Comparison of ENCODE assay signal across 23 cellular contexts in genomic region chr16:51110618-51111234, GRCh38. TPM values are rescaled to one million over a fixed set of nuclear protein-coding genes. Genes with fewer than 3 reads are reported as not detected.
A peak's percentile ranks its signal among the peaks of the same experiment; 100 is the strongest.
DNase-seq lines count a peak whose midpoint lies in the region; ATAC-seq and TF ChIP-seq lines count a peak whose summit lies in the region.
"Had no signal": no experiment of that assay in that cellular context is flagged by ENCODE, and none has a peak within 500 bp of the region (broad histone marks: within the 10 kb centered on the region; RNA-seq: fewer than 3 reads in every experiment).

No MANE protein-coding gene starts in this region.

- H3K9me2 ChIP-seq in GM23338 (ENCODE audit: insufficient read depth) (no peaks in the 10 kb centered on the region), hepatocyte (replicated peaks; ENCODE audit: insufficient read depth) (no peaks in the 10 kb centered on the region)

- H3K27me3 Mint-ChIP-seq in GM23338 (ENCODE audit: insufficient read depth, low read depth, poor library complexity), result peaks cover 31% of the 10 kb centered on the region
- H3K27me3 Mint-ChIP-seq in nephron progenitor cell (ENCODE audit: low read depth, poor library complexity), result peaks cover 18% of the 10 kb centered on the region

- H3K36me3 ChIP-seq in GM23338 (ENCODE audit: insufficient read depth), result no peaks in the 10 kb centered on the region
- H3K36me3 ChIP-seq in hepatocyte (replicated peaks; ENCODE audit: insufficient read depth, low read depth), result no peaks in the 10 kb centered on the region
- no peaks in the 10 kb centered on the region for H3K36me3 ChIP-seq in liver (ENCODE audit: control insufficient read depth in 4 of 4, insufficient read depth in 3 of 4, low read depth in 1 of 4, low read length in 3 of 4)
- H3K36me3 ChIP-seq: BE2C; BLaER1 treated with 17β-estradiol and CSF1 and Interleukin-3, amounts not matched to agents 10 nM and 100 nM had no signal

- H3F3A ChIP-seq in GM23338 (replicated peaks; ENCODE audit: low read depth), result 0 out of 2 replicates have a peak, but pooled peaks cover 9% of the 10 kb centered on the region

- no peak overlapping the region for H3K4me3 Mint-ChIP-seq in GM23338
- no peak overlapping the region for H3K4me3 Mint-ChIP-seq in nephron progenitor cell
- H3K4me3 Mint-ChIP-seq: CD4-positive, alpha-beta T cell; CD8-positive, alpha-beta memory T cell had no signal

- DNase-seq in GM23338 (ENCODE audit: low spot score) (no peak), hepatocyte (ENCODE audit: low spot score) (peak; percentile 19), nephron progenitor cell (no peak), NCI-H187 treated with DMSO at 0.1 percent for 48 hours (lab: John Stamatoyannopoulos, UW) (no peak), NOMO-1 treated with dmso at 0.1 percent for 144 hours (lab: John Stamatoyannopoulos, UW; ENCODE audit: unreplicated experiment) (no peak)
- DNase-seq in activated naive CD4-positive, alpha-beta T cell treated with anti-CD3 and anti-CD28 coated beads, Interleukin-2, amount 50 U/mL, for 16 hours, result no peak
- DNase-seq: 8988T; ACHN; AML-193; BE2C; CD4-positive, alpha-beta T cell; CD8-positive, alpha-beta memory T cell; DMS 273 treated with DMSO at 0.1 percent for 48 hours; GF-D8; GOT3; H7; HCEC 1CT had no signal

- H3K27ac ChIP-seq in GM23338 (ENCODE audit: low read depth) (no peak overlapping the region), hepatocyte (peak overlapping the region; percentile 48), liver (ENCODE audit: low read depth in 1 of 2, low read length in 2 of 2) (peak overlapping the region; percentile 39 to 66)
- H3K27ac ChIP-seq: A549; BLaER1 treated with 17β-estradiol and CSF1 and Interleukin-3, amounts not matched to agents 10 nM and 100 nM had no signal

- H3K4me3 ChIP-seq in GM23338 (no peak overlapping the region), hepatocyte (no peak overlapping the region), liver (ENCODE audit: low read depth in 1 of 3, low read length in 3 of 3) (no peak overlapping the region)
- H3K4me3 ChIP-seq: A549; BLaER1 treated with 17β-estradiol and CSF1 and Interleukin-3, amounts not matched to agents 10 nM and 100 nM had no signal

- no peaks in the 10 kb centered on the region for H3K9me3 ChIP-seq in hepatocyte (ENCODE audit: low read depth)
- no peaks in the 10 kb centered on the region for H3K9me3 ChIP-seq in liver (ENCODE audit: control insufficient read depth in 4 of 4, low read length in 3 of 4)
- H3K9me3 ChIP-seq: A549, BE2C had no signal

- ATAC-seq in GM23338 (no peak), HG03095 (IDR thresholded peaks at IDR 0.05; ENCODE audit: unreplicated experiment) (no peak)
- ATAC-seq: A549 had no signal

- peak overlapping the region; percentile 94; the same call in 1 of the 2 replicates for H3K4me2 ChIP-seq in GM23338
- H3K4me2 ChIP-seq in hepatocyte, result no peak overlapping the region
- H3K4me2 ChIP-seq: A549; BLaER1 treated with 17β-estradiol and CSF1 and Interleukin-3, amounts not matched to agents 10 nM and 100 nM had no signal

- TF ChIP-seq RAD21 in liver (IDR thresholded peaks at IDR 0.05), result peak in 1 of 2 donors; percentile 32

- peaks cover 27% of the 10 kb centered on the region for H3K27me3 ChIP-seq in GM23338 (ENCODE audit: insufficient read depth)
- H3K27me3 ChIP-seq in hepatocyte, result peaks cover 37% of the 10 kb centered on the region
- no peaks in the 10 kb centered on the region for H3K27me3 ChIP-seq in liver (ENCODE audit: control insufficient read depth in 4 of 4, insufficient read depth in 4 of 4, low read length in 3 of 4)

- H4K20me1 ChIP-seq in GM23338 (replicated peaks; ENCODE audit: insufficient read depth) (no peaks in the 10 kb centered on the region), hepatocyte (ENCODE audit: insufficient read depth, poor library complexity, severe bottlenecking) (no peaks in the 10 kb centered on the region)

- H3K4me1 Mint-ChIP-seq in GM23338 (peaks cover 47% of the 10 kb centered on the region), nephron progenitor cell (peaks cover 62% of the 10 kb centered on the region)
- H3K4me1 Mint-ChIP-seq: CD14-positive monocyte; CD8-positive, alpha-beta memory T cell had no signal

- H3K9ac ChIP-seq in liver (ENCODE audit: low read depth in 1 of 2, low read length in 2 of 2), result no peak overlapping the region
- H3K9ac ChIP-seq: BLaER1 treated with 17β-estradiol and CSF1 and Interleukin-3, amounts not matched to agents 10 nM and 100 nM had no signal

- H2AFZ ChIP-seq in GM23338, result no peak overlapping the region; the same call in 1 of the 2 replicates
- no peak overlapping the region for H2AFZ ChIP-seq in hepatocyte

- H3K9me3 Mint-ChIP-seq in GM23338, result peaks cover 6% of the 10 kb centered on the region; the same call in 2 of the 3 replicates
- H3K9me3 Mint-ChIP-seq in nephron progenitor cell, result peaks cover 7% of the 10 kb centered on the region

- peaks cover 7% of the 10 kb centered on the region; the same call in 1 of the 3 replicates for H3K36me3 Mint-ChIP-seq in GM23338 (ENCODE audit: low read depth)
- no peaks in the 10 kb centered on the region for H3K36me3 Mint-ChIP-seq in nephron progenitor cell (ENCODE audit: low read depth)
- H3K36me3 Mint-ChIP-seq: CD14-positive monocyte; CD8-positive, alpha-beta memory T cell had no signal

- TF ChIP-seq CTCF in GM23338 (conservative IDR thresholded peaks at IDR 0.05; ENCODE audit: low read depth in 2 of 2) (no peak), hepatocyte (IDR thresholded peaks at IDR 0.05; ENCODE audit: poor library complexity) (no peak), liver (IDR thresholded peaks at IDR 0.05; ENCODE audit: low read depth, low read length, missing input control) (no peak), nephron progenitor cell (IDR thresholded peaks at IDR 0.05) (no peak)

- no peaks in the 10 kb centered on the region for H3K79me2 ChIP-seq in GM23338 (replicated peaks; ENCODE audit: insufficient read depth)
- no peaks in the 10 kb centered on the region for H3K79me2 ChIP-seq in hepatocyte

- H3K27ac Mint-ChIP-seq in GM23338, result no peak overlapping the region
- peak overlapping the region; percentile 25 for H3K27ac Mint-ChIP-seq in nephron progenitor cell
- H3K27ac Mint-ChIP-seq: CD14-positive monocyte; CD4-positive, alpha-beta T cell; CD8-positive, alpha-beta memory T cell had no signal

- H3K4me1 ChIP-seq in GM23338 (ENCODE audit: insufficient read depth) (peaks cover 35% of the 10 kb centered on the region), hepatocyte (ENCODE audit: insufficient read depth) (peaks cover 9% of the 10 kb centered on the region), liver (ENCODE audit: control insufficient read depth in 4 of 4, insufficient read depth in 4 of 4, low read length in 3 of 4) (peaks cover 17 to 46% (median 24%) of the 10 kb centered on the region in 4 donors)
- H3K4me1 ChIP-seq: A549, BE2C had no signal

- WGBS in hepatocyte (ENCODE audit: low lambda C conversion rate, missing lambda C conversion rate), result 71% methylated on average over 3 of the region's 3 CpGs
- WGBS in liver, result 79% methylated on average over 3 of the region's 3 CpGs

TF ChIP-seq in GM23338, 12 proteins besides CTCF, POLR2A, EP300 and RAD21:
- TF ChIP-seq EZH2phosphoT487 (IDR thresholded peaks at IDR 0.05; ENCODE audit: unreplicated experiment) (no peak), STAT1 (IDR thresholded peaks at IDR 0.05; ENCODE audit: unreplicated experiment) (no peak), JUNB (IDR thresholded peaks at IDR 0.05; ENCODE audit: unreplicated experiment) (no peak), ETS1 (IDR thresholded peaks at IDR 0.05) (no peak), NANOG (IDR thresholded peaks at IDR 0.05; ENCODE audit: borderline replicate concordance) (no peak), ZNF331 (CRISPR knock-in tag; IDR thresholded peaks at IDR 0.05; ENCODE audit: low read depth) (no peak), ZNF114 (CRISPR knock-in tag; IDR thresholded peaks at IDR 0.05) (no peak), EZH2 (IDR thresholded peaks at IDR 0.05; ENCODE audit: low read depth, unreplicated experiment) (no peak)

TF ChIP-seq in liver, 16 proteins besides CTCF, POLR2A, EP300 and RAD21 (continues in another document):
- no peak for TF ChIP-seq FOXA1 (IDR thresholded peaks at IDR 0.05)
- TF ChIP-seq TAF1 (conservative IDR thresholded peaks at IDR 0.05), result no peak
- TF ChIP-seq NR2F2 (IDR thresholded peaks at IDR 0.05), result no peak
- no peak for TF ChIP-seq ZBTB33 (IDR thresholded peaks at IDR 0.05)
- no peak for TF ChIP-seq YY1 (IDR thresholded peaks at IDR 0.05)
- TF ChIP-seq GABPA (IDR thresholded peaks at IDR 0.05 in 1 of 2, conservative IDR thresholded peaks at IDR 0.05 in 1 of 2), result no peak
- no peak for TF ChIP-seq EGR1 (IDR thresholded peaks at IDR 0.05; ENCODE audit: low read depth in 2 of 2)
- peak; percentile 8 for TF ChIP-seq MAX (IDR thresholded peaks at IDR 0.05)
- no peak for TF ChIP-seq SP1 (IDR thresholded peaks at IDR 0.05)
- TF ChIP-seq HNF4G (IDR thresholded peaks at IDR 0.05), result peak; percentile 19
- no peak for TF ChIP-seq JUND (IDR thresholded peaks at IDR 0.05)
- TF ChIP-seq ATF3 (IDR thresholded peaks at IDR 0.05), result no peak
- TF ChIP-seq HNF4A (conservative IDR thresholded peaks at IDR 0.05), result peak; percentile 62 to 70

RNA-seq across cellular contexts. Expression of gene SALL1, which starts 40.3 kb away (rescaled TPM):
- 20.2 and 22.7 TPM in 2 replicates for total RNA-seq in GM23338 (2014; rRNA removed; shearing (Covaris generic))
- polyA plus RNA-seq in GM23338 (2016; fragmentation: Nextera tagmentation; extraction: Ambion mirVana), result 9.0 and 9.4 TPM in 2 replicates
- 4.7 and 5.4 TPM in 2 replicates for total RNA-seq in hepatocyte
- polyA plus RNA-seq in hepatocyte, result 2.0 and 2.4 TPM in 2 replicates
- 10 to 100 TPM in 1 of 2 donors, 1 to 10 TPM in 1; 1.8 to 13.4 TPM for total RNA-seq in liver
- polyA plus RNA-seq in liver, result 10 to 100 TPM; 11.7 to 11.8 TPM
- total RNA-seq: CD4-positive, alpha-beta T cell; CD8-positive, alpha-beta memory T cell; G401 had no signal
- polyA plus RNA-seq: CD14-positive monocyte; CD8-positive, alpha-beta memory T cell had no signal
